Comparison of ENCODE assay signal across 20 cellular contexts in the genomic region with DNA sequence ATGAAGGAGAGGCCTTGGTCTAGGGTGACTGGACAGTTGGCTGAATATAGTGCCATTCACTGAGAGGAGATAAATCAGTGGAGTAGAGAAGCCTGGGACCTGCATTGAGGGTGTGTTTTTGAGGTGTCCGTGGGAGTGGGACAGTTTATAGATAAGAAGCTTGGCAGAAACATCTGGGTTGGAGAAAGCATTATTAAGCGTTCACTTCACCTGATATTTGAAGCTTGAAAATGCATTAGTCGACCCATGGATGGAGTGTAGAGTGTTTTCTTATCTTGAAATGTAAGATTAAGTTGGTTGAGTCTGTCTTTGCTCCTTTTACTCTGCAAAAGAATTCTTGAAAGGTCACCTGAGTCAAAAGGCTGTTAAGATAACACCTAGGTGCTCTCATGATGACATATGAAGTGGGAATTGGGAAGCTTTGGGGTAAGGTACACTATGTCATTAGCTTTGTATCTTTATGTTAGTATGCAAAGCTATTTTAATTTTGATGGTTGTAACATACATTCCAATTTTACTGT.
"Had no signal": no experiment of that assay in that cellular context is flagged by ENCODE, and none has a peak within 500 bp of the region (broad histone marks: within the 10 kb centered on the region; RNA-seq: fewer than 3 reads in every experiment).

No MANE protein-coding gene starts in this region.

- H3K4me1 Mint-ChIP-seq: stimulated activated naive CD8-positive, alpha-beta T cell treated with anti-CD3 and anti-CD28 coated beads, Interleukin-15, amount 100 ng/mL, for 72 hours had no signal

- DNase-seq: cerebellar nuclear complex; cortex of kidney; effector memory CD8-positive, alpha-beta T cell; mammary epithelial cell; mesendoderm; naive thymus-derived CD8-positive, alpha-beta T cell; sigmoid colon; stimulated activated CD4-positive, alpha-beta T cell treated with anti-CD3 and anti-CD28 coated beads, Interleukin-15, amount 100 ng/mL, for 24 hours; stimulated activated CD4-positive, alpha-beta T cell treated with anti-CD3 and anti-CD28 coated beads, Interleukin-4, amount 100 ng/mL, for 1 hour; stimulated activated CD8-positive, alpha-beta memory T cell treated with anti-CD3 and anti-CD28 coated beads, Interleukin-4, amount 100 ng/mL, for 48 hours; stimulated activated naive CD4-positive, alpha-beta T cell; stimulated activated naive CD8-positive, alpha-beta T cell treated with anti-CD3 and anti-CD28 coated beads, Interleukin-15, amount 100 ng/mL, for 72 hours; trophoblast cell had no signal

- H3K36me3 Mint-ChIP-seq: naive thymus-derived CD8-positive, alpha-beta T cell had no signal

- H3K9me3 ChIP-seq: neutrophil, prostate gland, right atrium auricular region, sigmoid colon, suprapubic skin had no signal

- H3K36me3 ChIP-seq: neutrophil, prostate gland, right atrium auricular region, sigmoid colon, suprapubic skin had no signal

- H3K4me3 Mint-ChIP-seq: effector memory CD8-positive, alpha-beta T cell; naive thymus-derived CD8-positive, alpha-beta T cell; neural crest cell; stimulated activated naive CD8-positive, alpha-beta T cell treated with anti-CD3 and anti-CD28 coated beads, Interleukin-15, amount 100 ng/mL, for 72 hours had no signal

- H3K4me3 ChIP-seq: prostate gland, right atrium auricular region, sigmoid colon, suprapubic skin had no signal

- H3K79me2 ChIP-seq: parathyroid adenoma had no signal

- ATAC-seq: effector memory CD8-positive, alpha-beta T cell; left lobe of liver; naive thymus-derived CD8-positive, alpha-beta T cell; stimulated activated naive CD8-positive, alpha-beta T cell treated with anti-CD3 and anti-CD28 coated beads, Interleukin-15, amount 100 ng/mL, for 72 hours had no signal

- H3K9me3 Mint-ChIP-seq: stimulated activated naive CD8-positive, alpha-beta T cell treated with anti-CD3 and anti-CD28 coated beads, Interleukin-15, amount 100 ng/mL, for 72 hours had no signal

- H2AFZ ChIP-seq: parathyroid adenoma had no signal

- H3K9ac ChIP-seq: parathyroid adenoma had no signal

- H3K27ac ChIP-seq: neutrophil, parathyroid adenoma, prostate gland had no signal

- H3K27ac Mint-ChIP-seq: effector memory CD8-positive, alpha-beta T cell; naive thymus-derived CD8-positive, alpha-beta T cell; stimulated activated naive CD8-positive, alpha-beta T cell treated with anti-CD3 and anti-CD28 coated beads, Interleukin-15, amount 100 ng/mL, for 72 hours had no signal

- H3K4me1 ChIP-seq: parathyroid adenoma, prostate gland had no signal

- H3K27me3 ChIP-seq: neutrophil, right atrium auricular region, sigmoid colon, suprapubic skin had no signal

- H3K27me3 Mint-ChIP-seq: effector memory CD8-positive, alpha-beta T cell; naive thymus-derived CD8-positive, alpha-beta T cell; stimulated activated naive CD8-positive, alpha-beta T cell treated with anti-CD3 and anti-CD28 coated beads, Interleukin-15, amount 100 ng/mL, for 72 hours had no signal
